Comparison of ENCODE assay signal across 11 cellular contexts in genomic region chr20:10982692-10983091, GRCh38.
A peak's percentile ranks its signal among the peaks of the same experiment; 100 is the strongest.
DNase-seq lines count a peak whose midpoint lies in the region; ATAC-seq, FAIRE-seq and TF ChIP-seq lines count a peak whose summit lies in the region.
"Had no signal": no experiment of that assay in that cellular context is flagged by ENCODE, and none has a peak within 500 bp of the region (broad histone marks: within the 10 kb centered on the region; RNA-seq: fewer than 3 reads in every experiment).

No MANE protein-coding gene starts in this region.

- CTCF ChIA-PET in K562 (lab: Yijun Ruan, JAX; ENCODE audit: low intra/inter-chr PET ratio), result no interaction called here

- no peak overlapping the region for H3K4me3 ChIP-seq in K562
- H3K4me3 ChIP-seq in skeletal muscle tissue (ENCODE audit: low read length in 3 of 3), result peak overlapping the region; percentile 16 to 41 (median 23)
- H3K4me3 ChIP-seq in small intestine (ENCODE audit: low read depth in 1 of 2, low read length in 2 of 2), result no peak overlapping the region

- POLR2A ChIA-PET in K562 (lab: Yijun Ruan, JAX), result no interaction called here

- H4K20me1 ChIP-seq in K562 (replicated peaks; ENCODE audit: control insufficient read depth, insufficient read depth, low read length), result no peaks in the 10 kb centered on the region

- BruUV-seq in K562 (replicated peaks; lab: Mats Ljungman, UMichigan), result no TSS peak

- H3K27ac ChIP-seq in K562 (ENCODE audit: extremely low read depth, low read depth, low read length), result no peak overlapping the region
- H3K27ac ChIP-seq in skeletal muscle tissue (ENCODE audit: low read depth, low read length), result peak overlapping the region; percentile 95
- no peak overlapping the region for H3K27ac ChIP-seq in small intestine (ENCODE audit: low read depth in 1 of 2, low read length in 1 of 2)

- 2% methylated on average over 6 of the region's 6 CpGs for WGBS in K562 (ENCODE audit: insufficient coverage, low coverage, missing lambda C conversion rate)
- WGBS in small intestine, 3 donors, result 69 to 93% (median 87%) methylated on average over 6 of the region's 6 CpGs

- H3K4me1 ChIP-seq in K562 (replicated peaks in 1 of 2; ENCODE audit: control insufficient read depth in 2 of 2, insufficient read depth in 2 of 2, low read length in 2 of 2) (no peaks in the 10 kb centered on the region), skeletal muscle tissue (ENCODE audit: control insufficient read depth in 3 of 3, insufficient read depth in 3 of 3, low read length in 3 of 3) (peaks cover 37 to 66% (median 40%) of the 10 kb centered on the region in 3 donors), small intestine (ENCODE audit: control insufficient read depth in 2 of 2, insufficient read depth in 1 of 2, low read depth in 1 of 2, low read length in 1 of 2) (no peaks in the 10 kb centered on the region)

- H3K36me3 ChIP-seq in K562 (ENCODE audit: control insufficient read depth, insufficient read depth, low read length) (no peaks in the 10 kb centered on the region), skeletal muscle tissue (ENCODE audit: control insufficient read depth in 3 of 3, insufficient read depth in 3 of 3, low read length in 3 of 3) (no peaks in the 10 kb centered on the region), small intestine (ENCODE audit: control insufficient read depth in 2 of 2, insufficient read depth in 2 of 2, low read length in 2 of 2) (no peaks in the 10 kb centered on the region)

- no peaks in the 10 kb centered on the region for H3K9me3 ChIP-seq in K562 (replicated peaks; ENCODE audit: control insufficient read depth, insufficient read depth, low read depth, low read length)
- H3K9me3 ChIP-seq in skeletal muscle tissue (ENCODE audit: control insufficient read depth in 3 of 3, low read length in 3 of 3), result no peaks in the 10 kb centered on the region
- H3K9me3 ChIP-seq in small intestine (ENCODE audit: control insufficient read depth, low read depth), result no peaks in the 10 kb centered on the region

- DNase-seq in HK-2 (ENCODE audit: unreplicated experiment), result peak; percentile 81
- no peak for DNase-seq in K562 (ENCODE audit: extremely low read depth in 1 of 4, low spot score in 3 of 4)
- DNase-seq in iPS-NIHi7 (ENCODE audit: extremely low spot score), result peak; percentile 49
- no peak for DNase-seq in NCI-H526 (lab: John Stamatoyannopoulos, UW)
- no peak for DNase-seq in small intestine
- DNase-seq: activated CD4-positive, alpha-beta memory T cell treated with anti-CD3 and anti-CD28 coated beads, Interleukin-2, amount 10 ng/mL, durations not matched to agents 7 days and 5 days; GOT3 had no signal

- TF ChIP-seq RAD21 in K562 (CRISPR knock-in tag; conservative IDR thresholded peaks at IDR 0.05 in 1 of 2, IDR thresholded peaks at IDR 0.05 in 1 of 2), result no peak

- H3K9ac ChIP-seq in K562 (ENCODE audit: insufficient read depth in 1 of 2, low read depth in 2 of 2, low read length in 2 of 2) (no peak overlapping the region), skeletal muscle tissue (ENCODE audit: low read depth in 1 of 3, low read length in 3 of 3) (peak overlapping the region in 2 of 3 donors; percentile 50 to 55)

- no peak overlapping the region for H2AFZ ChIP-seq in K562 (ENCODE audit: low read depth, low read length)

- intact Hi-C loops in K562 (cut with micrococcal nuclease), result no loop called here

- TF ChIP-seq EP300 in K562 (IDR thresholded peaks at IDR 0.05; ENCODE audit: low read length), result no peak

- no peak for TF ChIP-seq CTCF in K562 (IDR thresholded peaks at IDR 0.05 in 2 of 3, conservative IDR thresholded peaks at IDR 0.05 in 1 of 3; ENCODE audit: insufficient read depth in 2 of 3, low read depth in 1 of 3, low read length in 3 of 3)

- H3K27me3 ChIP-seq in K562 (ENCODE audit: control insufficient read depth in 2 of 2, insufficient read depth in 2 of 2, low read length in 2 of 2), result no peaks in the 10 kb centered on the region
- H3K27me3 ChIP-seq in skeletal muscle tissue (ENCODE audit: control insufficient read depth in 3 of 3, insufficient read depth in 3 of 3, low read length in 3 of 3), result no peaks in the 10 kb centered on the region
- H3K27me3 ChIP-seq in small intestine (ENCODE audit: control insufficient read depth in 2 of 2, insufficient read depth in 2 of 2, low read length in 2 of 2), result no peaks in the 10 kb centered on the region

- in situ Hi-C loops in K562 (cut with MboI), result no loop called here

- ATAC-seq in K562 (no peak), GM19395 (IDR thresholded peaks at IDR 0.05; ENCODE audit: unreplicated experiment) (no peak), HG03521 (IDR thresholded peaks at IDR 0.05; ENCODE audit: unreplicated experiment) (no peak)
- ATAC-seq: stimulated activated memory B cell treated with anti-CD40 and anti-IgM and Interleukin-4, amounts not matched to agents 10 μg/mL and 1 μg/mL and 100 μg/mL, for 72 hours had no signal

- FAIRE-seq in K562 (lab: Jason Lieb, UNC) (no peak), small intestine (lab: Jason Lieb, UNC) (no peak)

- no peaks in the 10 kb centered on the region for H3K9me1 ChIP-seq in K562 (ENCODE audit: control insufficient read depth, insufficient read depth, low read length)

- H3K79me2 ChIP-seq in K562 (ENCODE audit: control insufficient read depth, insufficient read depth, low read length), result no peaks in the 10 kb centered on the region

- no peak overlapping the region for H3K4me2 ChIP-seq in K562 (ENCODE audit: insufficient read depth, low read length)

- no peak for TF ChIP-seq POLR2A in K562 (conservative IDR thresholded peaks at IDR 0.05)

TF ChIP-seq in K562, 482 proteins besides CTCF, POLR2A, EP300 and RAD21:
- TF ChIP-seq L3MBTL2 (IDR thresholded peaks at IDR 0.05) (no peak), THAP7 (CRISPR knock-in tag; IDR thresholded peaks at IDR 0.05) (no peak), CREBBP (IDR thresholded peaks at IDR 0.05; ENCODE audit: low read depth, low read length) (peak; percentile 93)

Comparison
In these comparisons a context has a peak if more than half of its experiments do, and no peak if none do; other contexts are left out.
1. DNase-seq: peak in HK-2 (single experiment) and iPS-NIHi7 (single experiment); none in K562 (0 of 4), NCI-H526 (0 of 2) and small intestine (single experiment).
2. H3K4me3 ChIP-seq: peak in skeletal muscle tissue (3 of 3); none in K562 (single experiment) and small intestine (0 of 2).
3. H3K9ac ChIP-seq: peak in skeletal muscle tissue (2 of 3); none in K562 (0 of 2).